34 cellular contexts compared by ENCODE assay signal in genomic region chr3:66994588-66994987, GRCh38.
"Had no signal": no experiment of that assay in that cellular context is flagged by ENCODE, and none has a peak within 500 bp of the region (broad histone marks: within the 10 kb centered on the region; RNA-seq: fewer than 3 reads in every experiment).

No MANE protein-coding gene starts in this region.

- H3K9me3 ChIP-seq: MG63 had no signal

- H3K36me3 ChIP-seq: MG63 had no signal

- H3K4me3 ChIP-seq: MG63 had no signal

- H3K27me3 ChIP-seq: MG63 had no signal

- DNase-seq: Karpas-422, Kasumi-1, MG63, MM.1S, MV-4-11, NCI-H1048, NCI-H1092, NCI-H1092 treated with DMSO at 0.1 percent for 48 hours, NCI-H1105, NCI-H1105 treated with DMSO at 0.1 percent for 48 hours, NCI-H1417, NCI-H1417 treated with DMSO at 0.1 percent for 48 hours, NCI-H1436, NCI-H1436 treated with DMSO at 0.1 percent for 48 hours, NCI-H146, NCI-H1694, NCI-H1694 treated with DMSO at 0.1 percent for 48 hours, NCI-H187, NCI-H187 treated with DMSO at 0.1 percent for 48 hours, NCI-H1930, NCI-H2029, NCI-H2029 treated with DMSO at 0.1 percent for 48 hours, NCI-H2081, NCI-H2081 treated with DMSO at 0.1 percent for 48 hours, NCI-H2107, NCI-H2171, NCI-H2171 treated with DMSO at 0.1 percent for 48 hours, NCI-H2227 treated with DMSO at 0.1 percent for 48 hours, NCI-H226, NCI-H446, NCI-H446 treated with DMSO at 0.1 percent for 48 hours, NCI-H510A, NCI-H510A treated with DMSO at 0.1 percent for 48 hours, NCI-H524 had no signal
